Comparison of ENCODE assay signal across 8 cellular contexts in the genomic region with DNA sequence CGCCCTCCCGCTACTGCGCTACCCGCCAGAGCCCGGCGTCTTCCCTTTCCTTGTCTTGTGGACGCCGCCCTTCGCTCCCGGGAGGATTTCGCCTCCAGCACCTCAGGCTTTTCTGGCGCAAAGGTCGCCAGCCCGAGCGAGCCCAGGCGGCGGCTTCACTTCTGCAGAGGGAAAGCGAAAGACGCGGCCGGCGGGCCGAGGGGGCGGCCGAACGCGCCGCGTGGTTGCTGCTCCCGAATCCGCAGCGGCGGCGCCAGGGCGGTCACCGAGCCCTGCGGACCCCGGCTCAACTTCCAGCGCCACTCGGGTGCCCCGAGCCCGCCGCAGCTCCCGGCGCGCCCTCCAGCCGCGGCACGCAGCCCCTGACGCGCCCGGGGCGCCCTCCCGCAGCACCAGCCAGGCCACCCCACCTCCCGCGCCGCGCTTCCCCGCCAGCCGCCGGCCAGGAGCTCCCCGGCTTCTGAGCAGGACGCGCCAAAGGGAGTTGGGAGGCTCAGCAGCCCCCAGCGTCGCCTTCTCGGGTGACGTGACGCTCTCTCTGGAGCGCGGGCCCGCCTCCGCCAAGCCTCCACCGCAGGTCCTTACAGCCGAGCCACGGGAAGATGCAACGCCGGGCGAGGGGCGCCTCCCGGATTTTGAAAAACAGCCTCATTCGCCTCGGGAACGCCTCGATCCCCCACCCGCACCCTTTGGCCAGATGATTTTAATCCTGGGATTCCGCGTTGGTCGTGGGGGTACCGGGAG.
A peak's percentile ranks its signal among the peaks of the same experiment; 100 is the strongest.
DNase-seq lines count a peak whose midpoint lies in the region; TF ChIP-seq lines count a peak whose summit lies in the region.

No MANE protein-coding gene starts in this region.

- peak; percentile 59 for DNase-seq in AG20443 (ENCODE audit: low spot score)
- DNase-seq in HAP-1 (ENCODE audit: low spot score in 2 of 2) = peak; percentile 3 to 57
- no peak for DNase-seq in activated T-helper 1 cell treated with anti-CD3 and anti-CD28 coated beads, Interleukin-12 subunit alpha, Interleukin-12 subunit beta, Interleukin-2, Interleukin-4 antibody, amounts not matched to agents 30 ng/mL and 10 ng/mL and 1 ng/mL, durations not matched to agents 14 hours and 24 hours and 36 hours (ENCODE audit: low spot score)
- peak in 40 of 42 donors; percentile 7 to 77 (median 52) for DNase-seq in head of caudate nucleus
- no peak for DNase-seq in superior temporal gyrus (ENCODE audit: extremely low spot score)
- DNase-seq in NAMALWA (ENCODE audit: low spot score) = no peak
- DNase-seq in stimulated activated CD4-positive, alpha-beta T cell treated with anti-CD3 and anti-CD28 coated beads, Interleukin-4, amount 100 ng/mL, for 1 hour = no peak

- H3K4me1 ChIP-seq in HAP-1 (peaks cover 4% of the 10 kb centered on the region; the same call in 1 of the 2 replicates), neutrophil (ENCODE audit: control insufficient read depth in 1 of 2, insufficient read depth in 1 of 2, low read depth in 1 of 2, low read length in 1 of 2) (peaks cover 15 to 26% of the 10 kb centered on the region in 2 experiments)

- H3K9me3 Mint-ChIP-seq in activated T-helper 1 cell treated with anti-CD3 and anti-CD28 coated beads, Interleukin-12 subunit alpha, Interleukin-12 subunit beta, Interleukin-2, Interleukin-4 antibody, amounts not matched to agents 30 ng/mL and 10 ng/mL and 1 ng/mL, durations not matched to agents 14 hours and 24 hours and 36 hours = no peaks in the 10 kb centered on the region

- H3K27ac Mint-ChIP-seq in activated T-helper 1 cell treated with anti-CD3 and anti-CD28 coated beads, Interleukin-12 subunit alpha, Interleukin-12 subunit beta, Interleukin-2, Interleukin-4 antibody, amounts not matched to agents 30 ng/mL and 10 ng/mL and 1 ng/mL, durations not matched to agents 14 hours and 24 hours and 36 hours = no peak overlapping the region

- in situ Hi-C loops in HAP-1 (cut with MboI; ENCODE audit: low sequenced_read_pairs) = no loop called here

- no peak overlapping the region for H3K27ac ChIP-seq in neutrophil

- peak overlapping the region; percentile 39 for H3K4me3 ChIP-seq in HAP-1
- peak overlapping the region; percentile 12 to 32 for H3K4me3 ChIP-seq in neutrophil (ENCODE audit: low read depth in 1 of 2, low read length in 1 of 2)

- H3K27me3 Mint-ChIP-seq in activated T-helper 1 cell treated with anti-CD3 and anti-CD28 coated beads, Interleukin-12 subunit alpha, Interleukin-12 subunit beta, Interleukin-2, Interleukin-4 antibody, amounts not matched to agents 30 ng/mL and 10 ng/mL and 1 ng/mL, durations not matched to agents 14 hours and 24 hours and 36 hours (ENCODE audit: insufficient read depth) = peaks cover 24% of the 10 kb centered on the region

- TF ChIP-seq CTCF in neutrophil (IDR thresholded peaks at IDR 0.05) = no peak

- peaks cover 22% of the 10 kb centered on the region for H3K27me3 ChIP-seq in HAP-1 (ENCODE audit: low read depth)
- peaks cover 100% of the 10 kb centered on the region for H3K27me3 ChIP-seq in neutrophil

- peak overlapping the region; percentile 78 for H3K4me3 Mint-ChIP-seq in activated T-helper 1 cell treated with anti-CD3 and anti-CD28 coated beads, Interleukin-12 subunit alpha, Interleukin-12 subunit beta, Interleukin-2, Interleukin-4 antibody, amounts not matched to agents 30 ng/mL and 10 ng/mL and 1 ng/mL, durations not matched to agents 14 hours and 24 hours and 36 hours

- intact Hi-C loops in activated T-helper 1 cell treated with anti-CD3 and anti-CD28 coated beads, Interleukin-12 subunit alpha, Interleukin-12 subunit beta, Interleukin-2, Interleukin-4 antibody, amounts not matched to agents 30 ng/mL and 10 ng/mL and 1 ng/mL, durations not matched to agents 14 hours and 24 hours and 36 hours (cut with micrococcal nuclease) = loop anchor here (2.0 to 5.0 kb wide), 2 partner anchors 171 to 392 kb away; no protein-coding TSS in a partner anchor
- intact Hi-C loops in head of caudate nucleus (cut with DNase I) = no loop called here

- no peaks in the 10 kb centered on the region for H3K36me3 ChIP-seq in HAP-1 (replicated peaks)
- H3K36me3 ChIP-seq in neutrophil = no peaks in the 10 kb centered on the region

- no peaks in the 10 kb centered on the region for H3K4me1 Mint-ChIP-seq in activated T-helper 1 cell treated with anti-CD3 and anti-CD28 coated beads, Interleukin-12 subunit alpha, Interleukin-12 subunit beta, Interleukin-2, Interleukin-4 antibody, amounts not matched to agents 30 ng/mL and 10 ng/mL and 1 ng/mL, durations not matched to agents 14 hours and 24 hours and 36 hours (ENCODE audit: low read depth)

- H3K36me3 Mint-ChIP-seq in activated T-helper 1 cell treated with anti-CD3 and anti-CD28 coated beads, Interleukin-12 subunit alpha, Interleukin-12 subunit beta, Interleukin-2, Interleukin-4 antibody, amounts not matched to agents 30 ng/mL and 10 ng/mL and 1 ng/mL, durations not matched to agents 14 hours and 24 hours and 36 hours (ENCODE audit: low read depth) = peaks cover 2% of the 10 kb centered on the region

- H3K9me3 ChIP-seq in HAP-1 (no peaks in the 10 kb centered on the region), neutrophil (no peaks in the 10 kb centered on the region)

Comparison
In these comparisons a context has a peak if more than half of its experiments do, and no peak if none do; other contexts are left out.
1. DNase-seq: peak in AG20443 (single experiment), HAP-1 (2 of 2) and head of caudate nucleus (40 of 42); none in activated T-helper 1 cell treated with anti-CD3 and anti-CD28 coated beads, Interleukin-12 subunit alpha, Interleukin-12 subunit beta, Interleukin-2, Interleukin-4 antibody, amounts not matched to agents 30 ng/mL and 10 ng/mL and 1 ng/mL, durations not matched to agents 14 hours and 24 hours and 36 hours (single experiment), superior temporal gyrus (single experiment), NAMALWA (single experiment) and stimulated activated CD4-positive, alpha-beta T cell treated with anti-CD3 and anti-CD28 coated beads, Interleukin-4, amount 100 ng/mL, for 1 hour (single experiment).